ENCODE assay signal across 8 cellular contexts in the genomic region with DNA sequence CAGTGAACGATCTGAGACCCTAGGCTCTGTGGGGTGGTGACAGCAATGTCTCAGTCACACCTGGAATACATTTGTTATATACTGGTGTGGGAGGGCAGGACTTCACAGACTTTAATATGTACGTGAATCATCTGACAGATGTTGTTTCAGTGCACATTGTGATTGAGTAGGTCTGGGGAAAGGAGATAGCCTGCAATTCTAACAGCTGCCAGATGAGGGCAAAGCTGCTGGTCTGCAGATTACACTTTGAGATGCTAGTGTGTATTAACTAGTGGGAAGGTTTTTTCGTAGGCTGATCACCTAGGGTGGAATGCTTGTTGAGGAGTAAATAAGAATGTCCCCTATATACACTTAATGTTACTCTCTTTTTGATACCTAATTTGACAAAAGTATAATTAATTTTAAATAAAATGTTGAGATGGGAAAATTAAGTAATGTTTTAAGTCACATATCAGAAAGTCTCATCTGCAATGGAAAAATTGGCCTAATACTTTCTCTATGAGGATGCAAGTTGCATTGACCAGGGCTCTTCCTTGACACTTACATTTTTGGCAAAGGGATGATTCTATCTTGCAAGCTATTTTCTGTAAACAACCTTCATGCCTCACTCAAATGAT.
DNase-seq lines count a peak whose midpoint lies in the region; ATAC-seq lines count a peak whose summit lies in the region.

No MANE protein-coding gene starts in this region.

- H3K27ac Mint-ChIP-seq in CD4-positive, alpha-beta memory T cell: no peak overlapping the region

- H3K4me1 ChIP-seq in CD4-positive, alpha-beta memory T cell (ENCODE audit: insufficient read depth, low read length): no peaks in the 10 kb centered on the region

- H3K27me3 Mint-ChIP-seq in CD4-positive, alpha-beta memory T cell: no peaks in the 10 kb centered on the region

- H3K9me3 Mint-ChIP-seq in CD4-positive, alpha-beta memory T cell: peaks cover 0 to 3% (median 0%) of the 10 kb centered on the region in 8 donors

- no peaks in the 10 kb centered on the region for H3K36me3 Mint-ChIP-seq in CD4-positive, alpha-beta memory T cell

- H3K4me1 Mint-ChIP-seq in CD4-positive, alpha-beta memory T cell: no peaks in the 10 kb centered on the region

- H3K9me3 ChIP-seq in CD4-positive, alpha-beta memory T cell (ENCODE audit: control insufficient read depth in 1 of 2, low read length in 2 of 2): no peaks in the 10 kb centered on the region

- intact Hi-C loops in CD4-positive, alpha-beta memory T cell (cut with micrococcal nuclease): no loop called here

- no peaks in the 10 kb centered on the region for H3K36me3 ChIP-seq in CD4-positive, alpha-beta memory T cell (ENCODE audit: insufficient read depth, low read length)

- peak; percentile 3 for DNase-seq in DMS53 treated with DMSO at 0.1 percent for 48 hours (lab: John Stamatoyannopoulos, UW; ENCODE audit: unreplicated experiment)
- DNase-seq in NCI-H510A (lab: John Stamatoyannopoulos, UW): peak; percentile 27
- DNase-seq in dermis blood vessel endothelial cell: peak; percentile 5
- DNase-seq in mucosa of gallbladder (ENCODE audit: low spot score): peak; percentile 14
- DNase-seq in CD4-positive, alpha-beta memory T cell: no peak

- no peaks in the 10 kb centered on the region for H3K27me3 ChIP-seq in CD4-positive, alpha-beta memory T cell (ENCODE audit: insufficient read depth, low read length)

- CTCF ChIA-PET in CD4-positive, alpha-beta memory T cell (lab: Charles Lee; ENCODE audit: partially characterized antibody): no interaction called here

- H3K27ac ChIP-seq in CD4-positive, alpha-beta memory T cell (ENCODE audit: low read depth, low read length): no peak overlapping the region

- peak; percentile 72 for ATAC-seq in GM19324 (IDR thresholded peaks at IDR 0.05; ENCODE audit: low FRiP score, unreplicated experiment)
- peak; percentile 80 for ATAC-seq in HG03135 (IDR thresholded peaks at IDR 0.05; ENCODE audit: unreplicated experiment)
- no peak for ATAC-seq in activated CD4-positive, CD25-positive, alpha-beta regulatory T cell treated with anti-CD3 and anti-CD28 coated beads, Interleukin-2, amount 50 U/mL, for 24 hours

- H3K4me3 ChIP-seq in CD4-positive, alpha-beta memory T cell (ENCODE audit: low read length in 2 of 2): no peak overlapping the region

- no peak overlapping the region for H3K4me3 Mint-ChIP-seq in CD4-positive, alpha-beta memory T cell

- POLR2A ChIA-PET in CD4-positive, alpha-beta memory T cell (lab: Charles Lee; ENCODE audit: partially characterized antibody): no interaction called here

Comparison
In these comparisons a context has a peak if more than half of its experiments do, and no peak if none do; other contexts are left out.
1. DNase-seq: peak in DMS53 treated with DMSO at 0.1 percent for 48 hours (single experiment), NCI-H510A (single experiment), dermis blood vessel endothelial cell (single experiment) and mucosa of gallbladder (single experiment); none in CD4-positive, alpha-beta memory T cell (0 of 5).
2. ATAC-seq: peak in GM19324 (single experiment) and HG03135 (single experiment); none in activated CD4-positive, CD25-positive, alpha-beta regulatory T cell treated with anti-CD3 and anti-CD28 coated beads, Interleukin-2, amount 50 U/mL, for 24 hours (0 of 2).